Comparison of ENCODE assay signal across 8 cellular contexts in genomic region chr12:58920956-58921861, GRCh38. TPM values are rescaled to one million over a fixed set of nuclear protein-coding genes. Genes with fewer than 3 reads are reported as not detected.
DNase-seq lines count a peak whose midpoint lies in the region; ATAC-seq and TF ChIP-seq lines count a peak whose summit lies in the region.

No MANE protein-coding gene starts in this region.

- DNase-seq in GM12865 (ENCODE audit: low read depth) (peak; percentile 46), SK-N-MC (ENCODE audit: low read depth, low spot score) (no peak), foreskin keratinocyte (no peak), retinal pigment epithelial cell (ENCODE audit: low read depth) (no peak), omental fat pad (ENCODE audit: low spot score) (no peak), NCI-H2171 (lab: John Stamatoyannopoulos, UW) (no peak)
- no peak for DNase-seq in activated CD4-positive, alpha-beta T cell treated with anti-CD3 and anti-CD28 coated beads, Interleukin-2, amount 10 ng/mL, durations not matched to agents 7 days and 5 days

- no peaks in the 10 kb centered on the region for H3K9me3 ChIP-seq in SK-N-MC (ENCODE audit: low read depth, low read length)

- peak overlapping the region; percentile 90 for H3K4me3 ChIP-seq in GM12865 (ENCODE audit: low read depth, low read length)
- H3K4me3 ChIP-seq in SK-N-MC = peak overlapping the region; percentile 95
- H3K4me3 ChIP-seq in retinal pigment epithelial cell (ENCODE audit: low read length) = peak overlapping the region; percentile 84

- ATAC-seq in foreskin keratinocyte (no peak), omental fat pad (ENCODE audit: low FRiP score) (no peak), HG03108 (IDR thresholded peaks at IDR 0.05; ENCODE audit: unreplicated experiment) (no peak)

- peak overlapping the region; percentile 98; the same call in 1 of the 2 replicates for H3K27ac ChIP-seq in SK-N-MC
- H3K27ac ChIP-seq in foreskin keratinocyte = peak overlapping the region; percentile 96

- peaks cover 14% of the 10 kb centered on the region for H3K4me1 ChIP-seq in foreskin keratinocyte

- POLR2A ChIA-PET in activated CD4-positive, alpha-beta T cell treated with anti-CD3 and anti-CD28 coated beads, Interleukin-2, amount 10 ng/mL, durations not matched to agents 7 days and 5 days (lab: Charles Lee) = no interaction called here

- no peak overlapping the region for H3K4me3 Mint-ChIP-seq in activated CD4-positive, alpha-beta T cell treated with anti-CD3 and anti-CD28 coated beads, Interleukin-2, amount 10 ng/mL, durations not matched to agents 7 days and 5 days

- H3K36me3 Mint-ChIP-seq in activated CD4-positive, alpha-beta T cell treated with anti-CD3 and anti-CD28 coated beads, Interleukin-2, amount 10 ng/mL, durations not matched to agents 7 days and 5 days (ENCODE audit: low read depth) = no peaks in the 10 kb centered on the region

- peak overlapping the region; percentile 90 for H3K9ac ChIP-seq in SK-N-MC (ENCODE audit: insufficient read length)

- TF ChIP-seq CTCF in GM12865 (IDR thresholded peaks at IDR 0.05; ENCODE audit: insufficient read depth, low read depth, low read length, missing control alignments) = no peak
- no peak for TF ChIP-seq CTCF in foreskin keratinocyte (conservative IDR thresholded peaks at IDR 0.05)
- TF ChIP-seq CTCF in retinal pigment epithelial cell (conservative IDR thresholded peaks at IDR 0.05; ENCODE audit: low read depth, low read length) = no peak
- no peak for TF ChIP-seq CTCF in omental fat pad (IDR thresholded peaks at IDR 0.05)

- H3K36me3 ChIP-seq in SK-N-MC (ENCODE audit: insufficient read depth, low read length) = no peaks in the 10 kb centered on the region

- H3K27ac Mint-ChIP-seq in activated CD4-positive, alpha-beta T cell treated with anti-CD3 and anti-CD28 coated beads, Interleukin-2, amount 10 ng/mL, durations not matched to agents 7 days and 5 days = no peak overlapping the region

- H3K27me3 Mint-ChIP-seq in activated CD4-positive, alpha-beta T cell treated with anti-CD3 and anti-CD28 coated beads, Interleukin-2, amount 10 ng/mL, durations not matched to agents 7 days and 5 days = peaks cover 32% of the 10 kb centered on the region

- H3K9me3 Mint-ChIP-seq in activated CD4-positive, alpha-beta T cell treated with anti-CD3 and anti-CD28 coated beads, Interleukin-2, amount 10 ng/mL, durations not matched to agents 7 days and 5 days = no peaks in the 10 kb centered on the region

- no peaks in the 10 kb centered on the region for H3K27me3 ChIP-seq in foreskin keratinocyte

- H3K4me1 Mint-ChIP-seq in activated CD4-positive, alpha-beta T cell treated with anti-CD3 and anti-CD28 coated beads, Interleukin-2, amount 10 ng/mL, durations not matched to agents 7 days and 5 days = peaks cover 5% of the 10 kb centered on the region

- CTCF ChIA-PET in activated CD4-positive, alpha-beta T cell treated with anti-CD3 and anti-CD28 coated beads, Interleukin-2, amount 10 ng/mL, durations not matched to agents 7 days and 5 days (lab: Charles Lee) = no interaction called here

RNA-seq across cellular contexts. Expression of gene LRIG3, which starts 0.9 kb away (rescaled TPM):
- 25.9 TPM in 2 replicates for total RNA-seq in foreskin keratinocyte
- 4.8 and 6.6 TPM in 2 replicates for polyA plus RNA-seq in foreskin keratinocyte
- total RNA-seq in omental fat pad = 10 to 100 TPM; 22.6 to 69.8 (median 31.4) TPM
- not detected for total RNA-seq in activated CD4-positive, alpha-beta T cell treated with anti-CD3 and anti-CD28 coated beads, Interleukin-2, amount 10 ng/mL, durations not matched to agents 7 days and 5 days

Comparison
In these comparisons a context has a peak if more than half of its experiments do, and no peak if none do; other contexts are left out.
1. RNA of gene LRIG3, which starts 0.9 kb away (total RNA-seq): 22.6 to 69.8 TPM in omental fat pad and 25.9 TPM in foreskin keratinocyte; not detected in activated CD4-positive, alpha-beta T cell treated with anti-CD3 and anti-CD28 coated beads, Interleukin-2, amount 10 ng/mL, durations not matched to agents 7 days and 5 days; every median in the first group is over 10 times any median in the second.
2. Peak in every context shown above with its lines, with median percentiles within 50 percentile points of each other: H3K4me3 ChIP-seq.